8 cellular contexts compared by ENCODE assay signal in the genomic region with DNA sequence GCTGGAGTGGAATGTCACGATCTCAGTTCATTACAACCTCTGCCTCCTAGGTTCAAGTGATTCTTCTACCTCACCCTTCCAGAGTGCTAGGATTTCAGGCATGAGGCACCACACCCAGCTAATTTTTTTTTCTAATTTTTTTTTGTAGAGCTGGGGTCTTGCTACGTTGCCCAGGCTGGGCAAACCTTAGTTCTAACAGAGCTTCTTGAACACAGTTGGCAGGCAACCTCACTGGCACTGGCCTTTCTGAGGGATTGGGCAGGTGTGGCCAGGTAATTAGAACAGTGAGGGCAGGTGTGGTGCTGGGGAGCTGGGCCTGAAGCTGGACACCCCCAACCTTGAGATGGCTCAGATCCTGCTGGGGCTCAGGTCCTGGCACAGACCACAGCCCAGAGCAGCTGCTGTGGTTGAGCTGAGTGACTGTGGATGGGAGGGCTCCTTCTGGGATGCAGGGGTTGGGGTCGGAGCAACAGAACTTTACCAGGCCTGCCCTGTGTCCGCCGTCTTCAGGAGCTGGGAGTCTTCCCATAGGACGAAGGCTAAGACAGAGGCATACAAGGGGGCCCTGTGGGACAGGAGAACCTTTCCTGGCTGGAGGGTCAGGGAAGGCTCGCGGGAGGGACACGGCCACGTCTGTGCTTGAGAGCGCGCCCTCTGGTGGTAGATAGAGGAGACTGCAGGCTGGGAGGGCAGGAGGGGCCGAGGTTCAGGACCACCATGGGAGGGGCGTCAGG. TPM values are rescaled to one million over a fixed set of nuclear protein-coding genes. Genes with fewer than 3 reads are reported as not detected.
A peak's percentile ranks its signal among the peaks of the same experiment; 100 is the strongest.
DNase-seq lines count a peak whose midpoint lies in the region; ATAC-seq and TF ChIP-seq lines count a peak whose summit lies in the region.

No MANE protein-coding gene starts in this region.

- H3K79me2 ChIP-seq in neural progenitor cell (ENCODE audit: low read depth) = no peaks in the 10 kb centered on the region

- peaks cover 5% of the 10 kb centered on the region for H3K4me1 Mint-ChIP-seq in endodermal cell
- peaks cover 36% of the 10 kb centered on the region for H3K4me1 Mint-ChIP-seq in neural progenitor cell

- H3K4me3 ChIP-seq in HL-60 (replicated peaks; ENCODE audit: insufficient read depth, low read length) (no peak overlapping the region), endodermal cell (ENCODE audit: low read length) (no peak overlapping the region), neural progenitor cell (no peak overlapping the region)

- H3K36me3 Mint-ChIP-seq in endodermal cell (ENCODE audit: low read depth) (peaks cover 36% of the 10 kb centered on the region), neural progenitor cell (peaks cover 32% of the 10 kb centered on the region)

- H3K27ac Mint-ChIP-seq in endodermal cell (no peak overlapping the region), neural progenitor cell (peak overlapping the region; percentile 83)

- H3K27me3 ChIP-seq in HL-60 (ENCODE audit: insufficient read depth, poor library complexity, severe bottlenecking) (no peaks in the 10 kb centered on the region), endodermal cell (ENCODE audit: control insufficient read depth, insufficient read depth, low read length, poor library complexity, severe bottlenecking) (no peaks in the 10 kb centered on the region), neural progenitor cell (no peaks in the 10 kb centered on the region)

- DNase-seq in Ammon's horn (ENCODE audit: low spot score) (peak; percentile 18), HL-60 (ENCODE audit: low read depth in 1 of 2, low spot score in 1 of 2) (peak in 1 of 2 experiments; percentile 14), endodermal cell (peak; percentile 97), neural progenitor cell (ENCODE audit: low spot score) (peak; percentile 92), DMS114 treated with DMSO at 0.1 percent for 48 hours (lab: John Stamatoyannopoulos, UW; ENCODE audit: unreplicated experiment) (no peak)
- peak; percentile 33 to 43 for DNase-seq in activated CD4-positive, alpha-beta T cell treated with anti-CD3 and anti-CD28 coated beads, Interleukin-2, amount 50 U/mL, for 48 hours

- no peaks in the 10 kb centered on the region for H4K20me1 ChIP-seq in neural progenitor cell (ENCODE audit: low read depth)

- H3K9ac ChIP-seq in endodermal cell (ENCODE audit: extremely low read depth, low read length, poor library complexity, severe bottlenecking) (no peak overlapping the region), neural progenitor cell (no peak overlapping the region)

- H3K27ac ChIP-seq in HL-60 (replicated peaks) (no peak overlapping the region), endodermal cell (ENCODE audit: low read depth, low read length) (no peak overlapping the region), neural progenitor cell (no peak overlapping the region)

- H3K9me3 Mint-ChIP-seq in endodermal cell (peaks cover 44% of the 10 kb centered on the region), neural progenitor cell (peaks cover 31% of the 10 kb centered on the region)

- H3K4me1 ChIP-seq in endodermal cell (ENCODE audit: control insufficient read depth, insufficient read depth, low read length) (no peaks in the 10 kb centered on the region), neural progenitor cell (no peaks in the 10 kb centered on the region)

- H3K9me3 ChIP-seq in endodermal cell (ENCODE audit: control insufficient read depth, low read length) (peaks cover 31% of the 10 kb centered on the region), neural progenitor cell (ENCODE audit: low read depth) (no peaks in the 10 kb centered on the region)

- peak; percentile 42 for TF ChIP-seq CTCF in HL-60 (IDR thresholded peaks at IDR 0.05; ENCODE audit: insufficient read depth, low read length)
- TF ChIP-seq CTCF in endodermal cell (conservative IDR thresholded peaks at IDR 0.05) = peak; percentile 98
- TF ChIP-seq CTCF in neural progenitor cell (IDR thresholded peaks at IDR 0.05) = peak; percentile 95

- peaks cover 6% of the 10 kb centered on the region for H3K36me3 ChIP-seq in endodermal cell (ENCODE audit: control insufficient read depth, insufficient read depth, low read length)
- no peaks in the 10 kb centered on the region for H3K36me3 ChIP-seq in neural progenitor cell

- H2AFZ ChIP-seq in neural progenitor cell (replicated peaks) = no peak overlapping the region

- peaks cover 3% of the 10 kb centered on the region for H3F3A ChIP-seq in neural progenitor cell (ENCODE audit: low read depth)

- H3K4me3 Mint-ChIP-seq in endodermal cell = no peak overlapping the region
- H3K4me3 Mint-ChIP-seq in neural progenitor cell = no peak overlapping the region

- ATAC-seq in GM18868 (IDR thresholded peaks at IDR 0.05; ENCODE audit: unreplicated experiment) (no peak), HG03095 (IDR thresholded peaks at IDR 0.05; ENCODE audit: unreplicated experiment) (no peak)

- WGBS in endodermal cell (ENCODE audit: insufficient coverage in 1 of 2, insufficient read length in 1 of 2), 2 experiments = 24 to 43% methylated on average over 6 to 14 of the region's 14 CpGs

- no peak overlapping the region for H3K4me2 ChIP-seq in neural progenitor cell

- H3K27me3 Mint-ChIP-seq in endodermal cell (ENCODE audit: insufficient read depth) (no peaks in the 10 kb centered on the region), neural progenitor cell (ENCODE audit: insufficient read depth, low read depth) (peaks cover 8% of the 10 kb centered on the region)

RNA-seq across cellular contexts. Expression of gene COL26A1, which starts 48.2 kb away (rescaled TPM):
- total RNA-seq in endodermal cell = 10 to 100 TPM; 41.2 to 47.0 TPM
- 44.3 TPM for polyA plus RNA-seq in endodermal cell (2013, experiment 1 of 2)
- 44.8 TPM for polyA plus RNA-seq in endodermal cell (2013, experiment 2 of 2)
- total RNA-seq in neural progenitor cell (ENCODE audit: low replicate concordance) = 26.7 and 80.0 TPM in 2 replicates

Comparison
In these comparisons a context has a peak if more than half of its experiments do, and no peak if none do; other contexts are left out.
1. CTCF ChIP-seq: peak in every context shown above with its lines; median percentile 98 in endodermal cell; 95 in neural progenitor cell; 42 in HL-60.